Comparison of ENCODE assay signal across 1 cellular context in genomic region chr7:130009848-130010688, GRCh38.
TF ChIP-seq lines count a peak whose summit lies in the region.

No MANE protein-coding gene starts in this region.

TF ChIP-seq in A549, 52 proteins besides CTCF, POLR2A, EP300 and RAD21 (continued from another document):
- TF ChIP-seq ELK1 (IDR thresholded peaks at IDR 0.05; ENCODE audit: low read depth, low read length) = no peak
- TF ChIP-seq ATOH8 (CRISPR knock-in tag; IDR thresholded peaks at IDR 0.05; ENCODE audit: low read depth) = 0 out of 2 replicates have a peak, but pooled peaks have one; percentile 46
- TF ChIP-seq NFE2L2 (conservative IDR thresholded peaks at IDR 0.05; ENCODE audit: low read length) = peak; percentile 85
- TF ChIP-seq HOXA7 (CRISPR knock-in tag; IDR thresholded peaks at IDR 0.05) = no peak
- no peak for TF ChIP-seq CBX8 (IDR thresholded peaks at IDR 0.05)
- TF ChIP-seq CEBPB (IDR thresholded peaks at IDR 0.05) = peak in 1 of 2 experiments; percentile 73; a peak in 2 of 4 replicates
- TF ChIP-seq KDM5A (IDR thresholded peaks at IDR 0.05) = no peak
- TF ChIP-seq JUN (IDR thresholded peaks at IDR 0.05) = peak in 1 of 2 experiments; percentile 47; a peak in 2 of 5 replicates
- TF ChIP-seq ZFP36 (IDR thresholded peaks at IDR 0.05; ENCODE audit: borderline replicate concordance, partially characterized antibody) = no peak
- TF ChIP-seq PHF8 (IDR thresholded peaks at IDR 0.05; ENCODE audit: borderline replicate concordance, low read depth) = no peak
- no peak for TF ChIP-seq BCL3 (IDR thresholded peaks at IDR 0.05)
- peak; percentile 20; the same call in 1 of the 2 replicates for TF ChIP-seq HOXB13 (CRISPR knock-in tag; IDR thresholded peaks at IDR 0.05; ENCODE audit: low read depth)
- no peak for TF ChIP-seq REST (IDR thresholded peaks at IDR 0.05)
- no peak for TF ChIP-seq HMGXB4 (CRISPR knock-in tag; IDR thresholded peaks at IDR 0.05; ENCODE audit: borderline replicate concordance)
- no peak for TF ChIP-seq RCOR1 (IDR thresholded peaks at IDR 0.05; ENCODE audit: low read depth, low read length)
- no peak for TF ChIP-seq HES2 (IDR thresholded peaks at IDR 0.05)
- TF ChIP-seq EHF (CRISPR knock-in tag; IDR thresholded peaks at IDR 0.05) = no peak; the same call in none of the 2 replicates
- no peak; the same call in 1 of the 2 replicates for TF ChIP-seq ESRRA (IDR thresholded peaks at IDR 0.05; ENCODE audit: borderline replicate concordance, low read length)
- TF ChIP-seq RNF2 (IDR thresholded peaks at IDR 0.05; ENCODE audit: borderline replicate concordance, low read depth) = no peak
- TF ChIP-seq NPAS2 (CRISPR knock-in tag; IDR thresholded peaks at IDR 0.05; ENCODE audit: borderline replicate concordance) = no peak
- no peak for TF ChIP-seq PBX3 (IDR thresholded peaks at IDR 0.05)
- peak; percentile 59 for TF ChIP-seq MAX (IDR thresholded peaks at IDR 0.05)
- no peak for TF ChIP-seq RFX5 (IDR thresholded peaks at IDR 0.05)
- peak; percentile 94 for TF ChIP-seq MAFK (IDR thresholded peaks at IDR 0.05; ENCODE audit: partially characterized antibody)
- TF ChIP-seq SMC3 (IDR thresholded peaks at IDR 0.05) = 0 out of 3 replicates have a peak, but pooled peaks have one; percentile 7
